ENCODE assay signal across 23 cellular contexts in genomic region chr2:223621901-223622300, GRCh38. TPM values are rescaled to one million over a fixed set of nuclear protein-coding genes. Genes with fewer than 3 reads are reported as not detected.
"Had no signal": no experiment of that assay in that cellular context is flagged by ENCODE, and none has a peak within 500 bp of the region (broad histone marks: within the 10 kb centered on the region; RNA-seq: fewer than 3 reads in every experiment).

No MANE protein-coding gene starts in this region.

- DNase-seq: activated CD4-positive, alpha-beta T cell treated with anti-CD3 and anti-CD28 coated beads, Interleukin-2, amount 10 ng/mL, durations not matched to agents 7 days and 5 days; activated CD8-positive, alpha-beta T cell treated with anti-CD3 and anti-CD28 coated beads, Interleukin-2, amount 10 ng/mL, durations not matched to agents 7 days and 5 days; activated naive CD4-positive, alpha-beta T cell treated with anti-CD3 and anti-CD28 coated beads for 36 hours; activated T-cell treated with anti-CD3 and anti-CD28 coated beads, Interleukin-2, amount 50 U/mL, for 24 hours; cortex of kidney; effector CD4-positive, alpha-beta T cell; gastrocnemius medialis; heart left ventricle; kidney glomerular epithelial cell; left ventricle myocardium superior; stimulated activated CD4-positive, alpha-beta T cell treated with anti-CD3 and anti-CD28 coated beads, Interleukin-4, amount 100 ng/mL, for 1 hour; stomach; upper lobe of left lung had no signal

- H3K27me3 ChIP-seq: gastrocnemius medialis, upper lobe of left lung had no signal

- H3K27me3 Mint-ChIP-seq: brain had no signal

- H3K4me3 ChIP-seq: gastrocnemius medialis, heart left ventricle, smooth muscle cell, stomach, thoracic aorta, upper lobe of left lung had no signal

- H3K9me3 ChIP-seq: gastrocnemius medialis, heart left ventricle, stomach, thoracic aorta, upper lobe of left lung had no signal

- H3K4me1 Mint-ChIP-seq: activated CD4-positive, alpha-beta T cell treated with anti-CD3 and anti-CD28 coated beads, Interleukin-2, amount 10 ng/mL, durations not matched to agents 7 days and 5 days; central memory CD8-positive, alpha-beta T cell had no signal

- H3K4me1 ChIP-seq: gastrocnemius medialis, heart left ventricle, stomach, upper lobe of left lung had no signal

- H3K36me3 ChIP-seq: gastrocnemius medialis, heart left ventricle, stomach, thoracic aorta, upper lobe of left lung had no signal

- H3K27ac ChIP-seq: gastrocnemius medialis, heart left ventricle, stomach, thoracic aorta, upper lobe of left lung had no signal

- H3K27ac Mint-ChIP-seq: activated CD4-positive, alpha-beta T cell treated with anti-CD3 and anti-CD28 coated beads, Interleukin-2, amount 10 ng/mL, durations not matched to agents 7 days and 5 days; activated CD8-positive, alpha-beta T cell treated with anti-CD3 and anti-CD28 coated beads, Interleukin-2, amount 10 ng/mL, durations not matched to agents 7 days and 5 days; activated naive CD4-positive, alpha-beta T cell treated with anti-CD3 and anti-CD28 coated beads for 36 hours; activated T-cell treated with anti-CD3 and anti-CD28 coated beads, Interleukin-2, amount 50 U/mL, for 24 hours had no signal

- H3K36me3 Mint-ChIP-seq: brain had no signal

- H3K4me3 Mint-ChIP-seq: activated CD4-positive, alpha-beta T cell treated with anti-CD3 and anti-CD28 coated beads, Interleukin-2, amount 10 ng/mL, durations not matched to agents 7 days and 5 days; activated CD8-positive, alpha-beta T cell treated with anti-CD3 and anti-CD28 coated beads, Interleukin-2, amount 10 ng/mL, durations not matched to agents 7 days and 5 days; activated naive CD4-positive, alpha-beta T cell treated with anti-CD3 and anti-CD28 coated beads for 36 hours; activated T-cell treated with anti-CD3 and anti-CD28 coated beads, Interleukin-2, amount 50 U/mL, for 24 hours; brain; central memory CD8-positive, alpha-beta T cell; neural crest cell had no signal

- ATAC-seq: activated CD4-positive, CD25-positive, alpha-beta regulatory T cell treated with anti-CD3 and anti-CD28 coated beads, Interleukin-2, amount 50 U/mL, for 24 hours; activated CD8-positive, alpha-beta T cell treated with anti-CD3 and anti-CD28 coated beads, Interleukin-2, amount 10 ng/mL, durations not matched to agents 7 days and 5 days; esophagus mucosa; gastrocnemius medialis; heart left ventricle; left ventricle myocardium superior; sciatic nerve had no signal

- H3K4me2 ChIP-seq: smooth muscle cell had no signal

RNA-seq across cellular contexts. Expression of gene SCG2, which starts 19.7 kb away (rescaled TPM):
- total RNA-seq: activated CD8-positive, alpha-beta T cell treated with anti-CD3 and anti-CD28 coated beads, Interleukin-2, amount 10 ng/mL, durations not matched to agents 7 days and 5 days; activated naive CD4-positive, alpha-beta T cell treated with anti-CD3 and anti-CD28 coated beads for 36 hours; gastrocnemius medialis; left ventricle myocardium superior; pulmonary artery endothelial cell; T-helper 1 cell treated with Interleukin-12 subunit alpha and Interleukin-12 subunit beta and Interleukin-4 antibody, amounts not matched to agents 30 ng/mL and 1 ng/mL, for 36 hours had no signal
